Comparison of ENCODE assay signal across 10 cellular contexts in the genomic region with DNA sequence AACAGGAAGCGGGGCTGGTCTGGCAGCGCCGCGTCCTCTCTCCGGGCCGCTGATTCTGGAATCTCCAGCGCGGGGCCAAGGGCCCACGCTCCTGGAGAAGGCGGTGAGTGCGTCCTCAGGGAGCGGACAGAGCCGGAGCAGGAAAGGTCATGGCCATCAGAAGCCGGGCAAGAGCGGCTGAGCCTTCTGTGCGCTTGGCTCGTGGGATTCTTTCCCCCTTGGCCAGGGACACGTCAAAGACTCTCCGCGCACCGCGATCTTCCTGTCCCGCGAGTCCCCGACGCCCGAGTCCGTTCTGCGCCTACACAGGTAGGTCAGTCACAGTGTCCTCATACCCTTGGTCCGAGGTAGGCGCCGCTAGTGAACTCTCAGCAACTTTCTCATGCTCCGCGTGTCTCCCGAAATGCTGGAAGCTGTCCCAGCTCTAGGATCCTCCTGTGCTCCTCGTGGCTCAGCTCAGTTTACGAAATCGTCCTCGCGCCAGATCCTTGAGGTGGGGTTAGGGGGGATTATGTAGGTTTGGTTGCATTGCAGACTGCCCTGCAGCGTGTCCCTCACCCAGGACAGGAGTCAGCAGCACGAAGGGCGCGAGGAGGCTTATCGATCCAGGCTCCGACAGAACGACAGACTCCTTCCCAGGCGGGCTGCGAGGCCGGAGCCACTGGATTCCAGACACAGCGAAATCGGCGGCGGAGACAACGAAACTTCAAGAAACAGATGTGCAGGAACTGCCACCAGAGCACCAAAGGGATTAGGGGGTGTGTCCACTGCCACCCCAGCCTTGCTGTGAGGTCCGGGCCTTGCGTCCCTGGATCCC. TPM values are rescaled to one million over a fixed set of nuclear protein-coding genes. Genes with fewer than 3 reads are reported as not detected.
DNase-seq lines count a peak whose midpoint lies in the region; ATAC-seq and TF ChIP-seq lines count a peak whose summit lies in the region.
"Had no signal": no experiment of that assay in that cellular context is flagged by ENCODE, and none has a peak within 500 bp of the region (broad histone marks: within the 10 kb centered on the region; RNA-seq: fewer than 3 reads in every experiment).

No MANE protein-coding gene starts in this region.

- DNase-seq in DMS 273 (lab: John Stamatoyannopoulos, UW; ENCODE audit: unreplicated experiment) (peak; percentile 45), DMS 273 treated with DMSO at 0.1 percent for 48 hours (lab: John Stamatoyannopoulos, UW) (no peak), gastrocnemius medialis (no peak), PC-9 (no peak), Calu3 (no peak), HCEC 1CT (no peak)
- DNase-seq: NCI-H1436 treated with DMSO at 0.1 percent for 48 hours had no signal

- H3K4me1 Mint-ChIP-seq in brain (peaks cover 33% of the 10 kb centered on the region), Calu3 (ENCODE audit: low read depth, unreplicated experiment) (peaks cover 8% of the 10 kb centered on the region)

- peaks cover 7% of the 10 kb centered on the region; the same call in 1 of the 2 replicates for H3F3A ChIP-seq in PC-9 (ENCODE audit: insufficient read depth, low read depth)

- H3K27me3 Mint-ChIP-seq in brain (peaks cover 100% of the 10 kb centered on the region), Calu3 (ENCODE audit: unreplicated experiment) (peaks cover 89% of the 10 kb centered on the region)

- POLR2A ChIA-PET in PC-9 (lab: Charles Lee; ENCODE audit: unreplicated experiment), result no interaction called here

- in situ Hi-C loops in gastrocnemius medialis (cut with MboI; ENCODE audit: low sequenced_read_pairs in 4 of 4), result no loop called here

- H3K36me3 Mint-ChIP-seq in brain (no peaks in the 10 kb centered on the region), Calu3 (ENCODE audit: insufficient read depth, unreplicated experiment) (no peaks in the 10 kb centered on the region)

- TF ChIP-seq CTCF in brain (conservative IDR thresholded peaks at IDR 0.05), result no peak
- TF ChIP-seq CTCF in gastrocnemius medialis (IDR thresholded peaks at IDR 0.05 in 4 of 5, conservative IDR thresholded peaks at IDR 0.05 in 1 of 5), result no peak
- no peak for TF ChIP-seq CTCF in PC-9 (conservative IDR thresholded peaks at IDR 0.05)
- TF ChIP-seq CTCF in Calu3 (IDR thresholded peaks at IDR 0.05; ENCODE audit: unreplicated experiment), result no peak

- H4K20me1 ChIP-seq in PC-9 (ENCODE audit: insufficient read depth), result no peaks in the 10 kb centered on the region

- H3K4me2 ChIP-seq in PC-9, result no peak overlapping the region

- intact Hi-C loops in gastrocnemius medialis (cut with DNase I; ENCODE audit: low total_unique reads), result loop anchor here (10.0 kb wide), 1 partner anchor 95 kb away; no protein-coding TSS in a partner anchor
- intact Hi-C loops in PC-9 (cut with micrococcal nuclease; ENCODE audit: unreplicated experiment), result no loop called here
- intact Hi-C loops in Calu3 (cut with micrococcal nuclease; ENCODE audit: unreplicated experiment), result no loop called here

- no peak for TF ChIP-seq POLR2A in gastrocnemius medialis (IDR thresholded peaks at IDR 0.05)

- H3K27ac ChIP-seq in iPS-18a (ENCODE audit: low read length) (no peak overlapping the region), gastrocnemius medialis (no peak overlapping the region), PC-9 (no peak overlapping the region)
- H3K27ac ChIP-seq: 22Rv1 had no signal

- H3K79me2 ChIP-seq in PC-9 (ENCODE audit: low read depth), result no peaks in the 10 kb centered on the region

- H3K27me3 ChIP-seq in iPS-18a (ENCODE audit: control insufficient read depth, insufficient read depth, low read length) (peaks cover 100% of the 10 kb centered on the region), gastrocnemius medialis (peaks cover 73 to 83% (median 81%) of the 10 kb centered on the region in 3 donors), PC-9 (ENCODE audit: insufficient read depth, low read depth) (no peaks in the 10 kb centered on the region)

- no peak overlapping the region for H2AFZ ChIP-seq in PC-9

- H3K4me3 ChIP-seq in iPS-18a (ENCODE audit: low read length) (peak overlapping the region; percentile 31), gastrocnemius medialis (peak overlapping the region; percentile 43 to 69 (median 51)), PC-9 (no peak overlapping the region)

- peak overlapping the region; percentile 56 to 76 (median 70) for H3K4me3 Mint-ChIP-seq in brain
- no peak overlapping the region for H3K4me3 Mint-ChIP-seq in Calu3 (ENCODE audit: low read depth, unreplicated experiment)

- H3K36me3 ChIP-seq in iPS-18a (ENCODE audit: control insufficient read depth, low read depth, low read length), result no peaks in the 10 kb centered on the region
- H3K36me3 ChIP-seq in gastrocnemius medialis, result no peaks in the 10 kb centered on the region
- no peaks in the 10 kb centered on the region for H3K36me3 ChIP-seq in PC-9 (ENCODE audit: low read depth)

- ATAC-seq in gastrocnemius medialis, result peak; percentile 26 to 35

- no peaks in the 10 kb centered on the region for H3K9me2 ChIP-seq in PC-9 (ENCODE audit: insufficient read depth)

- H3K4me1 ChIP-seq in iPS-18a (ENCODE audit: control insufficient read depth, low read depth, low read length) (peaks cover 25% of the 10 kb centered on the region), gastrocnemius medialis (peaks cover 18 to 23% of the 10 kb centered on the region in 2 donors), PC-9 (replicated peaks; ENCODE audit: insufficient read depth) (no peaks in the 10 kb centered on the region)

- H3K9me3 ChIP-seq in iPS-18a (ENCODE audit: control insufficient read depth, low read depth, low read length) (no peaks in the 10 kb centered on the region), gastrocnemius medialis (no peaks in the 10 kb centered on the region), PC-9 (ENCODE audit: insufficient read depth, low read depth) (no peaks in the 10 kb centered on the region)

- H3K9ac ChIP-seq in iPS-18a (ENCODE audit: low read length), result no peak overlapping the region

- no TSS peak for BruUV-seq in PC-9 (replicated peaks; lab: Mats Ljungman, UMichigan)
- no TSS peak for BruUV-seq in Calu3 (replicated peaks; lab: Mats Ljungman, UMichigan)

- CTCF ChIA-PET in PC-9 (lab: Charles Lee), result no interaction called here
- CTCF ChIA-PET in Calu3 (lab: Charles Lee), result no interaction called here

- no peak overlapping the region for H3K27ac Mint-ChIP-seq in brain
- no peak overlapping the region for H3K27ac Mint-ChIP-seq in Calu3 (ENCODE audit: unreplicated experiment)

- H3K9me3 Mint-ChIP-seq in brain, result peaks cover 0 to 10% (median 6%) of the 10 kb centered on the region in 5 experiments
- no peaks in the 10 kb centered on the region for H3K9me3 Mint-ChIP-seq in Calu3 (ENCODE audit: low read depth, unreplicated experiment)

RNA-seq across cellular contexts. Expression of a gene that starts 8.7 kb away (rescaled TPM):
- 2.6 TPM for polyA plus RNA-seq in brain (ENCODE audit: insufficient read depth, low read depth, low replicate concordance)
- total RNA-seq in gastrocnemius medialis, result 1 to 10 TPM in 3 of 4 donors, under 1 TPM in 1; 0.83 to 4.5 (median 1.7) TPM
- total RNA-seq in PC-9 (2021), result 0.48 TPM in 1 of 2 replicates, not detected in the other
- 0.97 TPM in 1 of 2 replicates, not detected in the other for total RNA-seq in Calu3 (2022)

RNA-seq across cellular contexts. Expression of a gene that starts 44.6 kb away (rescaled TPM):
- polyA plus RNA-seq in brain (ENCODE audit: insufficient read depth, low read depth, low replicate concordance), result 25.6 TPM
- total RNA-seq in gastrocnemius medialis, result 10 to 100 TPM; 10.6 to 26.6 (median 21.8) TPM
- 15.1 and 16.1 TPM in 2 replicates for total RNA-seq in PC-9 (2021)
- 13.1 and 14.1 TPM in 2 replicates for total RNA-seq in Calu3 (2022)

RNA-seq across cellular contexts. Expression of a gene that starts 44.6 kb away (rescaled TPM):
- 20.4 TPM for polyA plus RNA-seq in brain (ENCODE audit: insufficient read depth, low read depth, low replicate concordance)
- total RNA-seq in gastrocnemius medialis (10 to 100 TPM; 33.2 to 55.7 (median 47.2) TPM), PC-9 (2021) (69.0 and 79.5 TPM in 2 replicates), Calu3 (2022) (45.7 and 47.1 TPM in 2 replicates)
